26 cellular contexts compared by ENCODE assay signal in genomic region chr20:1868856-1869255, GRCh38. TPM values are rescaled to one million over a fixed set of nuclear protein-coding genes. Genes with fewer than 3 reads are reported as not detected.
DNase-seq lines count a peak whose midpoint lies in the region; ATAC-seq, FAIRE-seq and TF ChIP-seq lines count a peak whose summit lies in the region.
"Had no signal": no experiment of that assay in that cellular context is flagged by ENCODE, and none has a peak within 500 bp of the region (broad histone marks: within the 10 kb centered on the region; RNA-seq: fewer than 3 reads in every experiment).

No MANE protein-coding gene starts in this region.

- no peak overlapping the region for H3K4me2 ChIP-seq in astrocyte (ENCODE audit: low read length)
- no peak overlapping the region for H3K4me2 ChIP-seq in HepG2 (ENCODE audit: low read depth, low read length)
- H3K4me2 ChIP-seq: KMS-11 had no signal

- no peaks in the 10 kb centered on the region for H3K9me3 ChIP-seq in astrocyte (ENCODE audit: insufficient read depth, low read depth, low read length)
- no peaks in the 10 kb centered on the region for H3K9me3 ChIP-seq in HepG2 (ENCODE audit: low read length)
- H3K9me3 ChIP-seq: gastrocnemius medialis, Peyer's patch, transverse colon had no signal

- no peak overlapping the region for H3K4me3 Mint-ChIP-seq in astrocyte (ENCODE audit: unreplicated experiment)
- H3K4me3 Mint-ChIP-seq: CD8-positive, alpha-beta memory T cell had no signal

- no peaks in the 10 kb centered on the region for H4K20me1 ChIP-seq in astrocyte (ENCODE audit: insufficient read depth, low read length)
- no peaks in the 10 kb centered on the region for H4K20me1 ChIP-seq in HepG2 (ENCODE audit: insufficient read depth, low read length)

- H3K27ac Mint-ChIP-seq in astrocyte (ENCODE audit: unreplicated experiment) = peak overlapping the region; percentile 4
- H3K27ac Mint-ChIP-seq: CD8-positive, alpha-beta memory T cell had no signal

- TF ChIP-seq CTCF in astrocyte (IDR thresholded peaks at IDR 0.05; ENCODE audit: insufficient read depth, low read depth, low read length) (no peak), HepG2 (CRISPR knock-in tag; IDR thresholded peaks at IDR 0.05) (no peak)

- intact Hi-C loops in HepG2 (cut with micrococcal nuclease; ENCODE audit: unreplicated experiment) = no loop called here

- TF ChIP-seq EP300 in HepG2 (IDR thresholded peaks at IDR 0.05; ENCODE audit: low read depth in 2 of 2, low read length in 2 of 2) (no peak), HepG2 (CRISPR knock-in tag; IDR thresholded peaks at IDR 0.05; ENCODE audit: borderline replicate concordance) (no peak)

- H3K4me1 ChIP-seq in astrocyte (ENCODE audit: insufficient read depth, low read length) = no peaks in the 10 kb centered on the region
- H3K4me1 ChIP-seq in HepG2 (ENCODE audit: insufficient read depth, low read length) = peaks cover 48% of the 10 kb centered on the region
- H3K4me1 ChIP-seq: gastrocnemius medialis, transverse colon had no signal

- H2AFZ ChIP-seq in astrocyte (ENCODE audit: low read depth, low read length) = no peak overlapping the region
- H2AFZ ChIP-seq in HepG2 (ENCODE audit: low read length) = no peak overlapping the region

- POLR2A ChIA-PET in HepG2 (lab: Yijun Ruan, JAX) = no interaction called here

- in situ Hi-C loops in HepG2 (cut with HindIII; ENCODE audit: extremely low pct_ligation_motif_present, low pct_unique_long_range_greater_than_20kb) = no loop called here

- H3K4me3 ChIP-seq in astrocyte (ENCODE audit: insufficient read depth, low read depth, low read length) (no peak overlapping the region), HepG2 (replicated peaks in 1 of 3; ENCODE audit: insufficient read depth in 1 of 3, low read depth in 2 of 3, low read length in 3 of 3) (no peak overlapping the region)
- H3K4me3 ChIP-seq: gastrocnemius medialis, Peyer's patch, transverse colon had no signal

- no peaks in the 10 kb centered on the region for H3K36me3 ChIP-seq in astrocyte (ENCODE audit: insufficient read depth, low read length)
- H3K36me3 ChIP-seq in HepG2 (replicated peaks in 1 of 2; ENCODE audit: control insufficient read depth in 1 of 2, insufficient read depth in 2 of 2, low read length in 2 of 2) = no peaks in the 10 kb centered on the region
- H3K36me3 ChIP-seq: gastrocnemius medialis, Peyer's patch, transverse colon had no signal

- H3K9me3 Mint-ChIP-seq in astrocyte (ENCODE audit: unreplicated experiment) = peaks cover 4% of the 10 kb centered on the region

- BruUV-seq in HepG2 (replicated peaks; lab: Mats Ljungman, UMichigan) = no TSS peak

- H3K9ac ChIP-seq in astrocyte (ENCODE audit: low read length) = no peak overlapping the region
- no peak overlapping the region for H3K9ac ChIP-seq in HepG2 (ENCODE audit: insufficient read depth, low read depth, low read length)
- H3K9ac ChIP-seq: KMS-11 had no signal

- no peak for TF ChIP-seq RAD21 in HepG2 (CRISPR knock-in tag; IDR thresholded peaks at IDR 0.05)

- WGBS in HepG2 (ENCODE audit: low lambda C conversion rate) = 63% methylated on average over 2 of the region's 3 CpGs

- CTCF ChIA-PET in HepG2 (lab: Yijun Ruan, JAX; ENCODE audit: low intra/inter-chr PET ratio, low total read pairs) = interaction anchor here (1.2 kb wide), 1 partner anchor 66 kb away, joined by 4 read pairs; no protein-coding TSS in a partner anchor

- H3K4me1 Mint-ChIP-seq in astrocyte (ENCODE audit: low read depth, unreplicated experiment) = peaks cover 7% of the 10 kb centered on the region

- H3K79me2 ChIP-seq in astrocyte (ENCODE audit: insufficient read depth, low read length) (no peaks in the 10 kb centered on the region), HepG2 (ENCODE audit: insufficient read depth, low read length) (no peaks in the 10 kb centered on the region)

- ATAC-seq in HepG2 (no peak), HG03571 (IDR thresholded peaks at IDR 0.05; ENCODE audit: unreplicated experiment) (no peak), HG03439 (IDR thresholded peaks at IDR 0.05; ENCODE audit: unreplicated experiment) (no peak)
- ATAC-seq: gastrocnemius medialis; left colon; stimulated activated naive CD8-positive, alpha-beta T cell treated with anti-CD3 and anti-CD28 coated beads, Interleukin-15, Interleukin-2, amounts not matched to agents 100 U/mL and 50 U/mL, for 24 hours had no signal

- peaks cover 16% of the 10 kb centered on the region for H3K27me3 ChIP-seq in astrocyte (ENCODE audit: insufficient read depth, low read length)
- no peaks in the 10 kb centered on the region for H3K27me3 ChIP-seq in HepG2 (ENCODE audit: control insufficient read depth in 1 of 2, insufficient read depth in 2 of 2, low read length in 2 of 2)
- H3K27me3 ChIP-seq: gastrocnemius medialis, Peyer's patch had no signal

- peaks cover 5% of the 10 kb centered on the region for H3K36me3 Mint-ChIP-seq in astrocyte (ENCODE audit: low read depth, unreplicated experiment)
- H3K36me3 Mint-ChIP-seq: CD8-positive, alpha-beta memory T cell had no signal

- DNase-seq in AG20443 (ENCODE audit: low spot score) (peak; percentile 42), LHCN-M2 (ENCODE audit: low read depth) (peak; percentile 41), astrocyte (ENCODE audit: low read depth) (peak; percentile 49), HepG2 (ENCODE audit: low spot score) (no peak), OCI-M2 (lab: John Stamatoyannopoulos, UW; ENCODE audit: unreplicated experiment) (no peak), kidney glomerular epithelial cell (lab: John Stamatoyannopoulos, UW) (no peak)
- DNase-seq: activated naive CD4-positive, alpha-beta T cell treated with Interleukin-2 at 50 U/mL for 16 hours; activated T-cell treated with anti-CD3 and anti-CD28 coated beads, Interleukin-2, amount 50 U/mL, for 1 hour; aorta; CD8-positive, alpha-beta memory T cell; gastrocnemius medialis; HCEC 1CT; left colon; midbrain; NCI-H1105 treated with DMSO at 0.1 percent for 48 hours; NCI-H82; Peyer's patch; stimulated activated CD4-positive, alpha-beta T cell treated with anti-CD3 and anti-CD28 coated beads, Interleukin-15, amount 100 ng/mL, for 24 hours; stimulated activated naive CD8-positive, alpha-beta T cell treated with anti-CD3 and anti-CD28 coated beads, Interleukin-15, Interleukin-2, amounts not matched to agents 100 U/mL and 50 U/mL, for 24 hours; transverse colon had no signal

- no peak for TF ChIP-seq POLR2A in HepG2 (IDR thresholded peaks at IDR 0.05; ENCODE audit: insufficient read depth in 1 of 2, low read depth in 2 of 2, low read length in 2 of 2)

- H3K27me3 Mint-ChIP-seq in astrocyte (ENCODE audit: low read depth, unreplicated experiment) = peaks cover 16% of the 10 kb centered on the region

- H3K27ac ChIP-seq in astrocyte (ENCODE audit: low read depth, low read length) = no peak overlapping the region
- H3K27ac ChIP-seq in HepG2 (ENCODE audit: extremely low read length, insufficient read depth, low read length) = no peak overlapping the region
- H3K27ac ChIP-seq: gastrocnemius medialis, KMS-11, Peyer's patch, transverse colon had no signal

- no peak for FAIRE-seq in astrocyte (lab: Jason Lieb, UNC)
- no peak for FAIRE-seq in HepG2 (lab: Jason Lieb, UNC)
- FAIRE-seq: colon, GM19239, TTC549 had no signal

RNA-seq across cellular contexts. Expression of gene SIRPA, which starts 26.4 kb away (rescaled TPM):
- total RNA-seq in LHCN-M2 (2014; rRNA removed) (7.8 and 7.9 TPM in 2 replicates), astrocyte (35.5 and 52.4 TPM in 2 replicates), HepG2 (2016; rRNA removed; fragmentation: Illumina TruSeq; extraction: Trizol) (13.1 and 17.6 TPM in 2 replicates)
- polyA plus RNA-seq in LHCN-M2 (2012) = 45.1 TPM
- 7.1 and 7.6 TPM in 2 replicates for total RNA-seq in HepG2 (2016; cell fraction: cytosol; rRNA removed; fragmentation: Illumina TruSeq; extraction: Trizol; ENCODE audit: low read depth)
- 12.0 and 17.3 TPM in 2 replicates for total RNA-seq in HepG2 (2016; cell fraction: insoluble cytoplasmic fraction; rRNA removed; fragmentation: Illumina TruSeq; extraction: Trizol)
- 23.3 and 25.2 TPM in 2 replicates for total RNA-seq in HepG2 (2016; cell fraction: membrane; rRNA removed; fragmentation: Illumina TruSeq; extraction: Trizol)
- total RNA-seq in HepG2 (2016; cell fraction: nucleus; rRNA removed; fragmentation: Illumina TruSeq; extraction: Trizol) = 17.5 and 21.7 TPM in 2 replicates
- 6.8 and 7.2 TPM in 2 replicates for polyA plus RNA-seq in HepG2 (2011; rRNA removed)
- 5.4 and 6.5 TPM in 2 replicates for polyA plus RNA-seq in HepG2 (2011; cell fraction: cytosol; rRNA removed)
- 9.1 and 9.3 TPM in 2 replicates for polyA plus RNA-seq in HepG2 (2011; cell fraction: nucleus; rRNA removed)
- polyA plus RNA-seq in HepG2 (2012) = 2.7 and 4.8 TPM in 2 replicates
- 20.1 and 21.9 TPM in 2 replicates for polyA plus RNA-seq in HepG2 (2016; cell fraction: cytosol; fragmentation: Illumina TruSeq; extraction: Trizol; ENCODE audit: low read depth)
- 23.3 and 30.2 TPM in 2 replicates for polyA plus RNA-seq in HepG2 (2016; cell fraction: insoluble cytoplasmic fraction; fragmentation: Illumina TruSeq; extraction: Trizol; ENCODE audit: low read depth)
- 44.9 and 45.6 TPM in 2 replicates for polyA plus RNA-seq in HepG2 (2016; cell fraction: membrane; fragmentation: Illumina TruSeq; extraction: Trizol; ENCODE audit: low read depth)
- 53.5 and 55.1 TPM in 2 replicates for polyA plus RNA-seq in HepG2 (2016; cell fraction: nucleus; fragmentation: Illumina TruSeq; extraction: Trizol; ENCODE audit: insufficient read depth, low read depth)
- polyA minus RNA-seq in HepG2 (2011; rRNA and poly(A)+ RNA removed; ENCODE audit: low replicate concordance) = 0.05 and 6.2 TPM in 2 replicates
- 2.5 and 3.8 TPM in 2 replicates for polyA minus RNA-seq in HepG2 (2011; cell fraction: cytosol; rRNA and poly(A)+ RNA removed)
- polyA minus RNA-seq in HepG2 (2011; cell fraction: nucleus; rRNA and poly(A)+ RNA removed) = 2.4 and 2.6 TPM in 2 replicates
- polyA plus RNA-seq: CD8-positive, alpha-beta memory T cell had no signal

Comparison
In these comparisons a context has a peak if more than half of its experiments do, and no peak if none do; other contexts are left out.
1. DNase-seq: peak in AG20443 (single experiment), LHCN-M2 (single experiment) and astrocyte (single experiment); none in HepG2 (single experiment), OCI-M2 (single experiment) and kidney glomerular epithelial cell (single experiment).